19 cellular contexts compared by ENCODE assay signal in genomic region chr6:35874721-35875120, GRCh38. TPM values are rescaled to one million over a fixed set of nuclear protein-coding genes. Genes with fewer than 3 reads are reported as not detected.
DNase-seq lines count a peak whose midpoint lies in the region; ATAC-seq and TF ChIP-seq lines count a peak whose summit lies in the region.
"Had no signal": no experiment of that assay in that cellular context is flagged by ENCODE, and none has a peak within 500 bp of the region (broad histone marks: within the 10 kb centered on the region; RNA-seq: fewer than 3 reads in every experiment).

No MANE protein-coding gene starts in this region.

- no peak overlapping the region for H3K4me3 Mint-ChIP-seq in stimulated activated naive CD8-positive, alpha-beta T cell treated with anti-CD3 and anti-CD28 coated beads, Interleukin-15, amount 100 ng/mL, for 72 hours
- H3K4me3 Mint-ChIP-seq: CD4-positive, CD25-positive, alpha-beta regulatory T cell; CD8-positive, alpha-beta T cell; HFFc6 had no signal

- H3K27ac ChIP-seq in body of pancreas (no peak overlapping the region), neutrophil (peak overlapping the region; percentile 64)
- H3K27ac ChIP-seq: BLaER1, C4-2B had no signal

- peak; percentile 32 for DNase-seq in NCI-H526 treated with DMSO at 0.1 percent for 48 hours (lab: John Stamatoyannopoulos, UW)
- DNase-seq in body of pancreas = no peak
- DNase-seq in stimulated activated naive CD8-positive, alpha-beta T cell treated with anti-CD3 and anti-CD28 coated beads, Interleukin-15, amount 100 ng/mL, for 72 hours = no peak
- no peak for DNase-seq in BE2C
- DNase-seq: Caco-2; CD4-positive, CD25-positive, alpha-beta regulatory T cell; CD8-positive, alpha-beta T cell; DMS 273 treated with DMSO at 0.1 percent for 48 hours; DMS79; EL; GDM1; GOT3; HFFc6 had no signal

- H3K27ac Mint-ChIP-seq in stimulated activated naive CD8-positive, alpha-beta T cell treated with anti-CD3 and anti-CD28 coated beads, Interleukin-15, amount 100 ng/mL, for 72 hours = no peak overlapping the region
- H3K27ac Mint-ChIP-seq: CD4-positive, CD25-positive, alpha-beta regulatory T cell; CD8-positive, alpha-beta T cell; HFFc6 had no signal

- H3K4me3 ChIP-seq in body of pancreas (no peak overlapping the region), neutrophil (ENCODE audit: low read depth in 1 of 2, low read length in 1 of 2) (no peak overlapping the region), BE2C (ENCODE audit: low read depth, low read length) (no peak overlapping the region)
- H3K4me3 ChIP-seq: BLaER1, GM12878, HAP-1 had no signal

- ATAC-seq in body of pancreas (peak; percentile 42), HG03354 (IDR thresholded peaks at IDR 0.05; ENCODE audit: poor library complexity, severe bottlenecking, unreplicated experiment) (no peak)
- ATAC-seq in stimulated activated naive CD8-positive, alpha-beta T cell treated with anti-CD3 and anti-CD28 coated beads, Interleukin-15, amount 100 ng/mL, for 72 hours = no peak
- ATAC-seq: CD8-positive, alpha-beta T cell; GM12878 had no signal

- H3K9me3 Mint-ChIP-seq in stimulated activated naive CD8-positive, alpha-beta T cell treated with anti-CD3 and anti-CD28 coated beads, Interleukin-15, amount 100 ng/mL, for 72 hours = peaks cover 0 to under 1% of the 10 kb centered on the region in 2 donors
- H3K9me3 Mint-ChIP-seq: CD8-positive, alpha-beta T cell; HFFc6 had no signal

- TF ChIP-seq CTCF in body of pancreas (IDR thresholded peaks at IDR 0.05) = no peak
- no peak for TF ChIP-seq CTCF in neutrophil (IDR thresholded peaks at IDR 0.05)
- TF ChIP-seq CTCF in BE2C (IDR thresholded peaks at IDR 0.05; ENCODE audit: low read depth, low read length) = no peak

- 36 to 53% methylated on average over 1 of the region's 1 CpG for WGBS in body of pancreas, 2 donors

- no peak for TF ChIP-seq POLR2A in body of pancreas (IDR thresholded peaks at IDR 0.05)

- no peaks in the 10 kb centered on the region for H3K27me3 Mint-ChIP-seq in stimulated activated naive CD8-positive, alpha-beta T cell treated with anti-CD3 and anti-CD28 coated beads, Interleukin-15, amount 100 ng/mL, for 72 hours
- H3K27me3 Mint-ChIP-seq: CD4-positive, CD25-positive, alpha-beta regulatory T cell had no signal

- no peaks in the 10 kb centered on the region for H3K4me1 Mint-ChIP-seq in stimulated activated naive CD8-positive, alpha-beta T cell treated with anti-CD3 and anti-CD28 coated beads, Interleukin-15, amount 100 ng/mL, for 72 hours

- intact Hi-C loops in body of pancreas (cut with DNase I) = no loop called here

- H3K27me3 ChIP-seq in body of pancreas = no peaks in the 10 kb centered on the region
- H3K27me3 ChIP-seq in neutrophil = no peaks in the 10 kb centered on the region
- no peaks in the 10 kb centered on the region for H3K27me3 ChIP-seq in BE2C
- H3K27me3 ChIP-seq: BLaER1 had no signal

- H3K4me1 ChIP-seq in body of pancreas (no peaks in the 10 kb centered on the region), neutrophil (ENCODE audit: control insufficient read depth in 1 of 2, insufficient read depth in 1 of 2, low read depth in 1 of 2, low read length in 1 of 2) (peaks cover 21 to 23% of the 10 kb centered on the region in 2 experiments), BE2C (no peaks in the 10 kb centered on the region)
- H3K4me1 ChIP-seq: BLaER1, Caco-2 had no signal

- H3K9me3 ChIP-seq in body of pancreas (no peaks in the 10 kb centered on the region), neutrophil (no peaks in the 10 kb centered on the region), BE2C (no peaks in the 10 kb centered on the region)
- H3K9me3 ChIP-seq: BLaER1, Caco-2, HAP-1 had no signal

- H3K36me3 ChIP-seq in body of pancreas (replicated peaks in 1 of 2; ENCODE audit: insufficient read depth in 1 of 2, low read depth in 2 of 2) (peaks cover 0 to 5% of the 10 kb centered on the region in 2 donors), neutrophil (peaks cover 80% of the 10 kb centered on the region), BE2C (peaks cover 56% of the 10 kb centered on the region)

RNA-seq across cellular contexts. Expression of gene SRPK1, which starts 46.2 kb away (rescaled TPM):
- total RNA-seq in body of pancreas = 10 to 100 TPM; 30.4 to 80.4 TPM
- polyA plus RNA-seq in BE2C (2012; ENCODE audit: insufficient read depth, insufficient read length, low read depth) = 38.8 TPM
